Comparison of ENCODE assay signal across 21 cellular contexts in genomic region chr16:26651464-26651863, GRCh38.
A peak's percentile ranks its signal among the peaks of the same experiment; 100 is the strongest.
DNase-seq lines count a peak whose midpoint lies in the region; ATAC-seq, FAIRE-seq and TF ChIP-seq lines count a peak whose summit lies in the region.
"Had no signal": no experiment of that assay in that cellular context is flagged by ENCODE, and none has a peak within 500 bp of the region (broad histone marks: within the 10 kb centered on the region; RNA-seq: fewer than 3 reads in every experiment).

No MANE protein-coding gene starts in this region.

- TF ChIP-seq POLR2A in GM12891 (IDR thresholded peaks at IDR 0.05; ENCODE audit: low read depth, low read length): no peak

- DNase-seq in GM12891 (ENCODE audit: insufficient read length, low spot score) (no peak), NAMALWA (ENCODE audit: low spot score) (peak; percentile 63), ecto neural progenitor cell (ENCODE audit: low spot score) (peak; percentile 2), NCI-H1092 (lab: John Stamatoyannopoulos, UW) (no peak), pons (ENCODE audit: low spot score) (no peak), DMS79 (lab: John Stamatoyannopoulos, UW) (no peak)
- DNase-seq: CD8-positive, alpha-beta memory T cell; DND-41; GM23248; H7; Kasumi-1; NCI-H1105; NCI-H1436 treated with DMSO at 0.1 percent for 48 hours; NCI-H187 treated with DMSO at 0.1 percent for 48 hours; NCI-H446 treated with DMSO at 0.1 percent for 48 hours; NCI-H526; SIG-M5; SW 1271 had no signal

- FAIRE-seq in GM12891 (lab: Jason Lieb, UNC): no peak
- FAIRE-seq: HepG2, RCC 7860 had no signal

- ATAC-seq in HG03378 (IDR thresholded peaks at IDR 0.05; ENCODE audit: unreplicated experiment): no peak
- ATAC-seq: HepG2 had no signal

TF ChIP-seq in GM12891, 5 proteins besides CTCF, POLR2A, EP300 and RAD21:
- TF ChIP-seq SPI1 (IDR thresholded peaks at IDR 0.05; ENCODE audit: low read depth, low read length) (peak; percentile 44), PAX5 (IDR thresholded peaks at IDR 0.05; ENCODE audit: insufficient read depth, low read length, severe bottlenecking) (no peak)

Comparison
In these comparisons a context has a peak if more than half of its experiments do, and no peak if none do; other contexts are left out.
1. DNase-seq: peak in NAMALWA (single experiment) and ecto neural progenitor cell (single experiment); none in GM12891 (single experiment), NCI-H1092 (single experiment), pons (single experiment) and DMS79 (single experiment).